In genomic region chr17:41054556-41054955, GRCh38 we compare ENCODE assay signal across 7 cellular contexts. TPM values are rescaled to one million over a fixed set of nuclear protein-coding genes. Genes with fewer than 3 reads are reported as not detected.
"Had no signal": no experiment of that assay in that cellular context is flagged by ENCODE, and none has a peak within 500 bp of the region (broad histone marks: within the 10 kb centered on the region; RNA-seq: fewer than 3 reads in every experiment).

No MANE protein-coding gene starts in this region.

RNA-seq across cellular contexts. Expression of gene KRTAP2-2, which starts 0.5 kb away (rescaled TPM):
- total RNA-seq: GM23248, GM23338, H1, H4, H7, H9 had no signal
- polyA plus RNA-seq: GM23338, H1 had no signal

RNA-seq across cellular contexts. Expression of gene KRTAP2-3, which starts 5.4 kb away (rescaled TPM):
- total RNA-seq: GM23338, H1, H4, H7, H9 had no signal
- polyA plus RNA-seq: GM23338, H1 had no signal

RNA-seq across cellular contexts. Expression of gene KRTAP2-1, which starts 7.4 kb away (rescaled TPM):
- total RNA-seq: GM23248, GM23338, H1, H4, H7, H9 had no signal
- polyA plus RNA-seq: GM23248, GM23338, H1 had no signal

RNA-seq across cellular contexts. Expression of gene KRTAP2-4, which starts 11.1 kb away (rescaled TPM):
- total RNA-seq: GM23248, GM23338, H1, H4, H7, H9, HFFc6 had no signal
- polyA plus RNA-seq: GM23248, GM23338, H1 had no signal

RNA-seq across cellular contexts. Expression of gene KRTAP1-1, which starts 13.3 kb away (rescaled TPM):
- total RNA-seq: GM23338, H1, H4, H7, H9 had no signal
- polyA plus RNA-seq: GM23338, H1 had no signal
